10 cellular contexts compared by ENCODE assay signal in the genomic region with DNA sequence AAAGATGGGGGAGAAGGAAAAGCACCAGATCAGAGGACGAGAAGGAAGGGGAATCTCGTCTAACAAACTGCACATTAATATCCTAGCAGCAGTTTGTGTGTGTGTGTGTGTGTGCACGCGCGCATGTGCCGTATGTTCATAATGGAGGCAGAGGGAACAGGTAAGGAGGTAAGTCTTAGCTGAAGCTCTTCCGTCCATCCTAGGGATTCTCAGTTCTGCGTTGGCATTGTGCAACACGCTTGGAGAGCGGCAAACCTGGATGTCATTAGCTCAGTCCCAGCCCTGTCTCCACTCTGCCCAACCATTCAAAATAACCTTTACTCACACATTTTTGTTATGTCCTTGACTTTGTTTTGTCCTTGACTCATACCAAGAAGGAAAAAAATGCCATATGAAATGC. TPM values are rescaled to one million over a fixed set of nuclear protein-coding genes. Genes with fewer than 3 reads are reported as not detected.
DNase-seq lines count a peak whose midpoint lies in the region; ATAC-seq and TF ChIP-seq lines count a peak whose summit lies in the region.
"Had no signal": no experiment of that assay in that cellular context is flagged by ENCODE, and none has a peak within 500 bp of the region (broad histone marks: within the 10 kb centered on the region; RNA-seq: fewer than 3 reads in every experiment).

No MANE protein-coding gene starts in this region.

- no peaks in the 10 kb centered on the region for H3K79me2 ChIP-seq in GM23248 (ENCODE audit: insufficient read depth)

- no peaks in the 10 kb centered on the region for H4K20me1 ChIP-seq in GM23248 (ENCODE audit: insufficient read depth)

- TF ChIP-seq EP300 in gastroesophageal sphincter (IDR thresholded peaks at IDR 0.05), result no peak

- WGBS in GM23248 (ENCODE audit: low coverage in 1 of 2, low lambda C conversion rate in 2 of 2, missing lambda C conversion rate in 2 of 2), 2 experiments, result 28 to 31% methylated on average over 10 of the region's 10 CpGs
- WGBS in gastroesophageal sphincter (ENCODE audit: low coverage in 1 of 2), 2 donors, result 38 to 68% methylated on average over 4 to 10 of the region's 10 CpGs

- intact Hi-C loops in posterior cingulate gyrus (cut with DNase I), result loop anchor here (5.0 to 10.0 kb wide), 2 partner anchors 77 to 119 kb away; a partner anchor contains a TSS

- H3K36me3 ChIP-seq in GM23248 (ENCODE audit: low read depth) (peaks cover 5% of the 10 kb centered on the region; the same call in 1 of the 2 replicates), gastroesophageal sphincter (peaks cover 0 to 37% of the 10 kb centered on the region in 2 donors)

- ATAC-seq in gastroesophageal sphincter, result no peak
- ATAC-seq: psoas muscle had no signal

- in situ Hi-C loops in GM23248 (cut with MboI), result no loop called here

- H3K4me3 ChIP-seq in GM23248 (no peak overlapping the region), gastroesophageal sphincter (no peak overlapping the region)
- H3K4me3 ChIP-seq: psoas muscle had no signal

- H3K27ac ChIP-seq in GM23248, result 0 out of 2 replicates have a peak overlapping the region, but pooled peaks have one; percentile 2
- peak overlapping the region in 2 of 4 donors; percentile 26 to 29 for H3K27ac ChIP-seq in gastroesophageal sphincter
- H3K27ac ChIP-seq: C4-2B, psoas muscle had no signal

- TF ChIP-seq CTCF in gastroesophageal sphincter (IDR thresholded peaks at IDR 0.05), result no peak

- peak; percentile 10 to 27 for TF ChIP-seq POLR2A in gastroesophageal sphincter (IDR thresholded peaks at IDR 0.05)

- peaks cover 25% of the 10 kb centered on the region for H3F3A ChIP-seq in GM23248 (ENCODE audit: insufficient read depth)

- H3K4me1 ChIP-seq in GM23248 (ENCODE audit: insufficient read depth) (peaks cover 22% of the 10 kb centered on the region), gastroesophageal sphincter (peaks cover 3 to 53% (median 19%) of the 10 kb centered on the region in 3 donors)

- no peaks in the 10 kb centered on the region for H3K9me3 ChIP-seq in GM23248 (ENCODE audit: low read depth)
- H3K9me3 ChIP-seq in gastroesophageal sphincter, result no peaks in the 10 kb centered on the region
- H3K9me3 ChIP-seq: psoas muscle had no signal

- DNase-seq in GM23248, result peak; percentile 83
- no peak for DNase-seq in SK-N-DZ (ENCODE audit: low spot score)
- no peak for DNase-seq in posterior cingulate gyrus
- DNase-seq: activated CD8-positive, alpha-beta memory T cell treated with anti-CD3 and anti-CD28 coated beads for 24 hours; activated naive CD8-positive, alpha-beta T cell treated with anti-CD3 and anti-CD28 coated beads, Interleukin-2, amount 10 ng/mL, durations not matched to agents 7 days and 5 days; Kasumi-1; NCI-H2171 had no signal

- peak overlapping the region; percentile 29 for H3K4me2 ChIP-seq in GM23248 (ENCODE audit: unreplicated experiment)

- no peak overlapping the region for H2AFZ ChIP-seq in GM23248

- H3K27me3 ChIP-seq in GM23248 (replicated peaks; ENCODE audit: insufficient read depth) (no peaks in the 10 kb centered on the region), gastroesophageal sphincter (no peaks in the 10 kb centered on the region)

- H3K9ac ChIP-seq in GM23248, result peak overlapping the region; percentile 32; the same call in 1 of the 2 replicates

- no peaks in the 10 kb centered on the region for H3K9me2 ChIP-seq in GM23248 (ENCODE audit: insufficient read depth)

RNA-seq across cellular contexts. Expression of a gene that starts 1.6 kb away (rescaled TPM):
- total RNA-seq in GM23248 (2014; rRNA removed; shearing (Covaris generic)), result 51.1 and 52.2 TPM in 2 replicates
- 75.0 and 78.9 TPM in 2 replicates for polyA plus RNA-seq in GM23248 (2016; fragmentation: Nextera tagmentation; extraction: Ambion mirVana)
- 100 to 1,000 TPM; 330 to 846 (median 620) TPM for total RNA-seq in gastroesophageal sphincter
- polyA plus RNA-seq in SK-N-DZ (2014; cell fraction: cytosol; rRNA removed), result 1.5 and 3.6 TPM in 2 replicates
- polyA plus RNA-seq in SK-N-DZ (2014; cell fraction: nucleus; rRNA removed), result 3.6 and 4.6 TPM in 2 replicates

RNA-seq across cellular contexts. Expression of a gene that starts 15.1 kb away (rescaled TPM):
- total RNA-seq in GM23248 (2014; rRNA removed; shearing (Covaris generic)), result 22.2 and 26.7 TPM in 2 replicates
- polyA plus RNA-seq in GM23248 (2016; fragmentation: Nextera tagmentation; extraction: Ambion mirVana), result 14.3 and 14.9 TPM in 2 replicates
- 100 to 1,000 TPM in 2 of 4 donors, 10 to 100 TPM in 2; 85.9 to 181 (median 103) TPM for total RNA-seq in gastroesophageal sphincter
- polyA plus RNA-seq in SK-N-DZ (2014; cell fraction: cytosol; rRNA removed), result 7.5 and 8.1 TPM in 2 replicates
- 8.9 and 12.6 TPM in 2 replicates for polyA plus RNA-seq in SK-N-DZ (2014; cell fraction: nucleus; rRNA removed)

RNA-seq across cellular contexts. Expression of a gene that starts 33.4 kb away (rescaled TPM):
- total RNA-seq in GM23248 (2014; rRNA removed; shearing (Covaris generic)), result 174 and 200 TPM in 2 replicates
- 195 and 198 TPM in 2 replicates for polyA plus RNA-seq in GM23248 (2016; fragmentation: Nextera tagmentation; extraction: Ambion mirVana)
- total RNA-seq in gastroesophageal sphincter, result 100 to 1,000 TPM; 391 to 853 (median 638) TPM
- polyA plus RNA-seq in SK-N-DZ (2014; cell fraction: cytosol; rRNA removed), result 0.17 and 1.4 TPM in 2 replicates
- polyA plus RNA-seq in SK-N-DZ (2014; cell fraction: nucleus; rRNA removed), result 1.1 and 1.6 TPM in 2 replicates

RNA-seq across cellular contexts. Expression of a gene that starts 34.8 kb away (rescaled TPM):
- total RNA-seq in GM23248 (2014; rRNA removed; shearing (Covaris generic)), result not detected in 2 replicates
- polyA plus RNA-seq in GM23248 (2016; fragmentation: Nextera tagmentation; extraction: Ambion mirVana), result 0.38 TPM in 1 of 2 replicates, not detected in the other
- total RNA-seq in gastroesophageal sphincter, result 1 to 10 TPM in 1 of 4 donors, under 1 TPM in 1, not detected in 2; 0.58 to 1.1 TPM
- polyA plus RNA-seq in SK-N-DZ (2014; cell fraction: cytosol; rRNA removed), result not detected in 2 replicates
- polyA plus RNA-seq in SK-N-DZ (2014; cell fraction: nucleus; rRNA removed), result 1.1 and 1.6 TPM in 2 replicates

RNA-seq across cellular contexts. Expression of a gene that starts 36.3 kb away (rescaled TPM):
- 4.5 and 12.3 TPM in 2 replicates for total RNA-seq in GM23248 (2014; rRNA removed; shearing (Covaris generic))
- 1.8 and 2.9 TPM in 2 replicates for polyA plus RNA-seq in GM23248 (2016; fragmentation: Nextera tagmentation; extraction: Ambion mirVana)
- 10 to 100 TPM; 13.9 to 34.3 (median 17.4) TPM for total RNA-seq in gastroesophageal sphincter
- polyA plus RNA-seq in SK-N-DZ (2014; cell fraction: cytosol; rRNA removed), result 17.8 and 32.5 TPM in 2 replicates
- 31.9 and 48.0 TPM in 2 replicates for polyA plus RNA-seq in SK-N-DZ (2014; cell fraction: nucleus; rRNA removed)
